ENCODE assay signal across 8 cellular contexts in genomic region chr7:42932861-42933591, GRCh38. TPM values are rescaled to one million over a fixed set of nuclear protein-coding genes. Genes with fewer than 3 reads are reported as not detected.
A peak's percentile ranks its signal among the peaks of the same experiment; 100 is the strongest.
DNase-seq lines count a peak whose midpoint lies in the region; ATAC-seq, FAIRE-seq and TF ChIP-seq lines count a peak whose summit lies in the region.

No MANE protein-coding gene starts in this region.

- no peaks in the 10 kb centered on the region for H3K27me3 ChIP-seq in endothelial cell of umbilical vein (ENCODE audit: control insufficient read depth in 2 of 2, insufficient read depth in 2 of 2, low read length in 2 of 2)
- H3K27me3 ChIP-seq in naive thymus-derived CD4-positive, alpha-beta T cell (ENCODE audit: control insufficient read depth in 2 of 2, insufficient read depth in 2 of 2, low read length in 2 of 2) = no peaks in the 10 kb centered on the region

- no peaks in the 10 kb centered on the region for H3K27me3 Mint-ChIP-seq in naive thymus-derived CD4-positive, alpha-beta T cell

- H3K79me2 ChIP-seq in endothelial cell of umbilical vein (ENCODE audit: control insufficient read depth, insufficient read depth, low read length) = peaks cover 70% of the 10 kb centered on the region

- peak overlapping the region; percentile 82 for H3K4me2 ChIP-seq in endothelial cell of umbilical vein (ENCODE audit: insufficient read depth, low read length)

- peak overlapping the region; percentile 76 for H2AFZ ChIP-seq in endothelial cell of umbilical vein (ENCODE audit: low read depth, low read length)

- TF ChIP-seq CTCF in endothelial cell of umbilical vein (IDR thresholded peaks at IDR 0.05; ENCODE audit: extremely low read depth in 1 of 2, insufficient read depth in 1 of 2, low read depth in 1 of 2, low read length in 2 of 2) = no peak

- H3K4me3 Mint-ChIP-seq in naive thymus-derived CD4-positive, alpha-beta T cell = peak overlapping the region; percentile 88 to 100 (median 98)

- BruUV-seq in endothelial cell of umbilical vein (replicated peaks; lab: Mats Ljungman, UMichigan) = no TSS peak

- POLR2A ChIA-PET in endothelial cell of umbilical vein (lab: Charles Lee) = interaction anchor here (0.7 kb wide), 1 partner anchor 539 kb away, joined by 4 read pairs; no protein-coding TSS in a partner anchor
- POLR2A ChIA-PET in naive thymus-derived CD4-positive, alpha-beta T cell (lab: Charles Lee) = interaction anchor here (0.9 to 4.4 kb wide), 12 partner anchors 9 to 1050 kb away, joined by 3 to 24 read pairs (median 6); partner anchors contain the start of genes BLVRA, C7orf25, COA1 and MRPS24

- no peak for ATAC-seq in naive thymus-derived CD4-positive, alpha-beta T cell
- ATAC-seq in HG02571 (IDR thresholded peaks at IDR 0.05; ENCODE audit: unreplicated experiment) = no peak

- no peaks in the 10 kb centered on the region for H3K9me3 Mint-ChIP-seq in naive thymus-derived CD4-positive, alpha-beta T cell

- no peak for TF ChIP-seq POLR2A in GM12891 (IDR thresholded peaks at IDR 0.05; ENCODE audit: low read depth, low read length)
- peak; percentile 33 for TF ChIP-seq POLR2A in endothelial cell of umbilical vein (IDR thresholded peaks at IDR 0.05; ENCODE audit: low read depth, low read length)

- H3K27ac Mint-ChIP-seq in naive thymus-derived CD4-positive, alpha-beta T cell = peak overlapping the region; percentile 92 to 100 (median 97)

- H3K27ac ChIP-seq in endothelial cell of umbilical vein (ENCODE audit: insufficient read depth, low read depth, low read length) = peak overlapping the region; percentile 39
- H3K27ac ChIP-seq in naive thymus-derived CD4-positive, alpha-beta T cell (ENCODE audit: low read depth, low read length) = peak overlapping the region; percentile 89

- peaks cover 32 to 85% (median 63%) of the 10 kb centered on the region in 7 donors for H3K4me1 Mint-ChIP-seq in naive thymus-derived CD4-positive, alpha-beta T cell

- DNase-seq in A172 (ENCODE audit: low spot score) (peak; percentile 48), GM12891 (ENCODE audit: insufficient read length, low spot score) (no peak), RPMI8226 (peak; percentile 38), endothelial cell of umbilical vein (ENCODE audit: low read depth, low spot score) (peak; percentile 77), T-helper 9 cell (no peak), NCI-H2196 (lab: John Stamatoyannopoulos, UW; ENCODE audit: unreplicated experiment) (no peak)
- no peak for DNase-seq in naive thymus-derived CD4-positive, alpha-beta T cell

- CTCF ChIA-PET in endothelial cell of umbilical vein (lab: Charles Lee) = interaction anchor here (0.6 to 2.4 kb wide), 13 partner anchors 8 to 992 kb away, joined by 3 to 26 read pairs (median 7); partner anchors contain the start of genes C7orf25 and STK17A
- CTCF ChIA-PET in naive thymus-derived CD4-positive, alpha-beta T cell (lab: Charles Lee) = interaction anchor here (1.5 to 3.4 kb wide), 2 partner anchors 8 to 21 kb away, joined by 5 to 12 read pairs; partner anchors contain the start of gene C7orf25

- FAIRE-seq in GM12891 (lab: Jason Lieb, UNC) (peak; percentile 9), endothelial cell of umbilical vein (lab: Jason Lieb, UNC) (peak; percentile 42)

- peak overlapping the region; percentile 77 for H3K9ac ChIP-seq in endothelial cell of umbilical vein (replicated peaks; ENCODE audit: extremely low read depth, insufficient read depth, low read length)

- peaks cover 29% of the 10 kb centered on the region for H3K4me1 ChIP-seq in endothelial cell of umbilical vein (ENCODE audit: control insufficient read depth, extremely low read depth, insufficient read depth, low read length)
- H3K4me1 ChIP-seq in naive thymus-derived CD4-positive, alpha-beta T cell (ENCODE audit: control insufficient read depth in 2 of 2, insufficient read depth in 2 of 2, low read length in 2 of 2) = peaks cover 24 to 46% of the 10 kb centered on the region in 2 donors

- H3K9me1 ChIP-seq in endothelial cell of umbilical vein (replicated peaks; ENCODE audit: control insufficient read depth, extremely low read depth, insufficient read depth, low read length) = no peaks in the 10 kb centered on the region

- peak overlapping the region; percentile 54 to 95 (median 91) for H3K4me3 ChIP-seq in endothelial cell of umbilical vein (replicated peaks in 1 of 3; ENCODE audit: insufficient read depth in 1 of 3, low read depth in 1 of 3, low read length in 3 of 3)
- H3K4me3 ChIP-seq in naive thymus-derived CD4-positive, alpha-beta T cell (ENCODE audit: low read length) = peak overlapping the region; percentile 100

- H4K20me1 ChIP-seq in endothelial cell of umbilical vein (replicated peaks; ENCODE audit: control insufficient read depth, extremely low read depth, insufficient read depth, low read length) = no peaks in the 10 kb centered on the region

- H3K36me3 Mint-ChIP-seq in naive thymus-derived CD4-positive, alpha-beta T cell = peaks cover 8 to 18% (median 12%) of the 10 kb centered on the region in 5 donors

- intact Hi-C loops in endothelial cell of umbilical vein (cut with micrococcal nuclease) = loop anchor here (1.0 to 10.0 kb wide), 4 partner anchors 21 to 991 kb away; partner anchors contain the start of genes C7orf25 and STK17A
- intact Hi-C loops in naive thymus-derived CD4-positive, alpha-beta T cell (cut with micrococcal nuclease) = loop anchor here (1.0 to 5.0 kb wide), 12 partner anchors 12 to 1649 kb away; partner anchors contain the start of genes C7orf25 (in 2 of the 2), COA1 (in 2 of the 2), STK17A (in 2 of the 2) and MRPS24 (in 1 of the 2)

- H3K36me3 ChIP-seq in endothelial cell of umbilical vein (ENCODE audit: control insufficient read depth in 2 of 2, extremely low read depth in 1 of 2, insufficient read depth in 2 of 2, low read length in 2 of 2) = peaks cover 3 to 17% of the 10 kb centered on the region in 2 experiments
- H3K36me3 ChIP-seq in naive thymus-derived CD4-positive, alpha-beta T cell (ENCODE audit: control insufficient read depth in 2 of 3, insufficient read depth in 3 of 3, low read length in 3 of 3) = peaks cover 5 to 27% (median 6%) of the 10 kb centered on the region in 3 experiments

- dilution Hi-C loops in endothelial cell of umbilical vein (cut with MboI; ENCODE audit: extremely low pct_ligation_motif_present, low sequenced_read_pairs) = no loop called here

- H3K9me3 ChIP-seq in endothelial cell of umbilical vein (replicated peaks; ENCODE audit: control insufficient read depth, insufficient read depth, low read length) = no peaks in the 10 kb centered on the region
- H3K9me3 ChIP-seq in naive thymus-derived CD4-positive, alpha-beta T cell (ENCODE audit: control insufficient read depth in 2 of 3, low read length in 3 of 3) = no peaks in the 10 kb centered on the region

TF ChIP-seq in GM12891, 5 proteins besides CTCF, POLR2A, EP300 and RAD21 (continues in another document):
- TF ChIP-seq SPI1 (IDR thresholded peaks at IDR 0.05; ENCODE audit: low read depth, low read length) = no peak
- TF ChIP-seq POLR2AphosphoS5 (IDR thresholded peaks at IDR 0.05; ENCODE audit: low read depth, low read length) = no peak

TF ChIP-seq in endothelial cell of umbilical vein, 7 proteins besides CTCF, POLR2A, EP300 and RAD21 (continues in another document):
- no peak for TF ChIP-seq JUN (IDR thresholded peaks at IDR 0.05; ENCODE audit: borderline replicate concordance, insufficient read depth, insufficient read length, low read depth)
- TF ChIP-seq POLR2AphosphoS5 (IDR thresholded peaks at IDR 0.05; ENCODE audit: insufficient read depth, low read depth, low read length) = peak; percentile 27

RNA-seq across cellular contexts. Expression of gene MRPL32, which starts 0.8 kb away (rescaled TPM):
- total RNA-seq in A172 (2014; rRNA removed; shearing (Covaris generic)) = 159 and 181 TPM in 2 replicates
- 60.2 TPM for polyA plus RNA-seq in GM12891 (2012; ENCODE audit: low read depth, missing spikeins)
- 56.6 and 62.2 TPM in 2 replicates for total RNA-seq in endothelial cell of umbilical vein
- polyA plus RNA-seq in endothelial cell of umbilical vein = 28.3 and 39.9 TPM in 2 replicates
- polyA plus RNA-seq in endothelial cell of umbilical vein (2011; cell fraction: cytosol; rRNA removed) = 71.0 and 74.1 TPM in 2 replicates
- polyA plus RNA-seq in endothelial cell of umbilical vein (2011; cell fraction: nucleus; rRNA removed) = 46.2 and 69.8 TPM in 2 replicates
- 54.9 and 76.2 TPM in 2 replicates for polyA plus RNA-seq in endothelial cell of umbilical vein (2012)
- 9.0 and 10.9 TPM in 2 replicates for polyA minus RNA-seq in endothelial cell of umbilical vein
- polyA minus RNA-seq in endothelial cell of umbilical vein (2011; cell fraction: cytosol; rRNA and poly(A)+ RNA removed) = 15.9 TPM
- 13.6 and 13.9 TPM in 2 replicates for polyA minus RNA-seq in endothelial cell of umbilical vein (2011; cell fraction: nucleus; rRNA and poly(A)+ RNA removed)
- total RNA-seq in naive thymus-derived CD4-positive, alpha-beta T cell = 10 to 100 TPM; 27.7 to 58.2 (median 53.4) TPM
- polyA plus RNA-seq in naive thymus-derived CD4-positive, alpha-beta T cell = 10 to 100 TPM; 43.9 to 52.9 TPM

RNA-seq across cellular contexts. Expression of gene PSMA2, which starts 1.1 kb away (rescaled TPM):
- total RNA-seq in A172 (2014; rRNA removed; shearing (Covaris generic)) = 430 and 440 TPM in 2 replicates
- polyA plus RNA-seq in GM12891 (2012; ENCODE audit: low read depth, missing spikeins) = 220 TPM
- total RNA-seq in endothelial cell of umbilical vein = 110 and 118 TPM in 2 replicates
- polyA plus RNA-seq in endothelial cell of umbilical vein = 73.3 and 107 TPM in 2 replicates
- polyA plus RNA-seq in endothelial cell of umbilical vein (2011; cell fraction: cytosol; rRNA removed) = 127 and 145 TPM in 2 replicates
- 49.8 and 72.9 TPM in 2 replicates for polyA plus RNA-seq in endothelial cell of umbilical vein (2011; cell fraction: nucleus; rRNA removed)
- 139 and 231 TPM in 2 replicates for polyA plus RNA-seq in endothelial cell of umbilical vein (2012)
- polyA minus RNA-seq in endothelial cell of umbilical vein = 23.5 and 31.9 TPM in 2 replicates
- 26.9 TPM for polyA minus RNA-seq in endothelial cell of umbilical vein (2011; cell fraction: cytosol; rRNA and poly(A)+ RNA removed)
- polyA minus RNA-seq in endothelial cell of umbilical vein (2011; cell fraction: nucleus; rRNA and poly(A)+ RNA removed) = 15.7 and 25.1 TPM in 2 replicates
- 100 to 1,000 TPM in 1 of 5 experiments, 10 to 100 TPM in 4; 29.3 to 144 (median 35.3) TPM for total RNA-seq in naive thymus-derived CD4-positive, alpha-beta T cell
- polyA plus RNA-seq in naive thymus-derived CD4-positive, alpha-beta T cell = 100 to 1,000 TPM; 196 to 257 TPM

RNA-seq across cellular contexts. Expression of gene C7orf25, which starts 21.2 kb away (rescaled TPM):
- total RNA-seq in A172 (2014; rRNA removed; shearing (Covaris generic)) = 29.2 and 46.5 TPM in 2 replicates
- 1.1 TPM for polyA plus RNA-seq in GM12891 (2012; ENCODE audit: low read depth, missing spikeins)
- total RNA-seq in endothelial cell of umbilical vein = 4.2 and 4.5 TPM in 2 replicates
- polyA plus RNA-seq in endothelial cell of umbilical vein = 1.4 TPM in 2 replicates
- polyA plus RNA-seq in endothelial cell of umbilical vein (2011; cell fraction: cytosol; rRNA removed) = 3.8 and 4.3 TPM in 2 replicates
- 1.6 and 3.2 TPM in 2 replicates for polyA plus RNA-seq in endothelial cell of umbilical vein (2011; cell fraction: nucleus; rRNA removed)
- polyA plus RNA-seq in endothelial cell of umbilical vein (2012) = 2.9 and 4.0 TPM in 2 replicates
- 1.7 and 2.7 TPM in 2 replicates for polyA minus RNA-seq in endothelial cell of umbilical vein
- not detected for polyA minus RNA-seq in endothelial cell of umbilical vein (2011; cell fraction: cytosol; rRNA and poly(A)+ RNA removed)
- polyA minus RNA-seq in endothelial cell of umbilical vein (2011; cell fraction: nucleus; rRNA and poly(A)+ RNA removed) = 4.5 and 7.7 TPM in 2 replicates
- 10 to 100 TPM in 1 of 5 experiments, 1 to 10 TPM in 4; 2.3 to 10.9 (median 5.3) TPM for total RNA-seq in naive thymus-derived CD4-positive, alpha-beta T cell
- 1 to 10 TPM; 4.0 to 7.7 TPM for polyA plus RNA-seq in naive thymus-derived CD4-positive, alpha-beta T cell

Comparison
In these comparisons a context has a peak if more than half of its experiments do, and no peak if none do; other contexts are left out.
1. DNase-seq: peak in A172 (single experiment), RPMI8226 (single experiment) and endothelial cell of umbilical vein (single experiment); none in GM12891 (single experiment), naive thymus-derived CD4-positive, alpha-beta T cell (0 of 9), T-helper 9 cell (single experiment) and NCI-H2196 (single experiment).